Comparison of ENCODE assay signal across 10 cellular contexts in genomic region chr14:52380294-52380693, GRCh38.
A peak's percentile ranks its signal among the peaks of the same experiment; 100 is the strongest.
DNase-seq lines count a peak whose midpoint lies in the region; ATAC-seq, FAIRE-seq and TF ChIP-seq lines count a peak whose summit lies in the region.
"Had no signal": no experiment of that assay in that cellular context is flagged by ENCODE, and none has a peak within 500 bp of the region (broad histone marks: within the 10 kb centered on the region; RNA-seq: fewer than 3 reads in every experiment).

No MANE protein-coding gene starts in this region.

- H3K79me2 ChIP-seq in GM12878 (ENCODE audit: control insufficient read depth, insufficient read depth, low read length) (no peaks in the 10 kb centered on the region), MM.1S (ENCODE audit: low read length) (no peaks in the 10 kb centered on the region)

- no peaks in the 10 kb centered on the region; the same call in 2 of the 3 replicates for H3K9me3 ChIP-seq in GM12878 (replicated peaks; ENCODE audit: control insufficient read depth, insufficient read depth, low read length)
- H3K9me3 ChIP-seq in MM.1S (replicated peaks; ENCODE audit: insufficient read depth, low read length), result no peaks in the 10 kb centered on the region
- H3K9me3 ChIP-seq in effector memory CD4-positive, alpha-beta T cell (ENCODE audit: control insufficient read depth, low read length), result no peaks in the 10 kb centered on the region
- no peaks in the 10 kb centered on the region for H3K9me3 ChIP-seq in prostate gland
- H3K9me3 ChIP-seq: uterus had no signal

- peak; percentile 93 for ATAC-seq in GM19397 (IDR thresholded peaks at IDR 0.05; ENCODE audit: unreplicated experiment)
- peak; percentile 100 for ATAC-seq in HG03066 (IDR thresholded peaks at IDR 0.05; ENCODE audit: low read depth, unreplicated experiment)
- ATAC-seq in GM12878, result peak; percentile 97

- POLR2A ChIA-PET in GM12878 (lab: Charles Lee), result no interaction called here

- no peaks in the 10 kb centered on the region; a peak in 1 of 4 replicates for H3K27me3 ChIP-seq in GM12878 (replicated peaks in 1 of 2; ENCODE audit: control insufficient read depth in 2 of 2, insufficient read depth in 2 of 2, low read length in 1 of 2)
- no peaks in the 10 kb centered on the region for H3K27me3 ChIP-seq in MM.1S (replicated peaks; ENCODE audit: insufficient read depth, low read length)
- no peaks in the 10 kb centered on the region for H3K27me3 ChIP-seq in effector memory CD4-positive, alpha-beta T cell (replicated peaks; ENCODE audit: control insufficient read depth, insufficient read depth, low read length, poor library complexity, severe bottlenecking)
- H3K27me3 ChIP-seq in prostate gland (replicated peaks; ENCODE audit: insufficient read depth), result no peaks in the 10 kb centered on the region
- H3K27me3 ChIP-seq: uterus had no signal

- SMC1A ChIA-PET in GM12878 (lab: Charles Lee; ENCODE audit: uncharacterized antibody, unreplicated experiment), result no interaction called here

- in situ Hi-C loops in GM12878 (cut with MboI), result no loop called here

- TF ChIP-seq RAD21 in GM12878 (IDR thresholded peaks at IDR 0.05; ENCODE audit: insufficient read depth, low read depth, low read length), result no peak

- H3K4me3 ChIP-seq in GM12878, result no peak overlapping the region
- H3K4me3 ChIP-seq in MM.1S (ENCODE audit: low read length), result no peak overlapping the region
- H3K4me3 ChIP-seq in effector memory CD4-positive, alpha-beta T cell (ENCODE audit: insufficient read depth, low read depth, low read length, poor library complexity, severe bottlenecking), result no peak overlapping the region
- no peak overlapping the region for H3K4me3 ChIP-seq in prostate gland
- H3K4me3 ChIP-seq: spleen, uterus had no signal

- RAD21 ChIA-PET in GM12878 (lab: Charles Lee; ENCODE audit: unreplicated experiment), result no interaction called here

- no TSS peak for BruUV-seq in GM12878 (replicated peaks; lab: Mats Ljungman, UMichigan)

- H3K4me1 ChIP-seq in GM12878 (ENCODE audit: control insufficient read depth, insufficient read depth, low read length) (no peaks in the 10 kb centered on the region; the same call in 1 of the 2 replicates), MM.1S (ENCODE audit: low read length) (no peaks in the 10 kb centered on the region), prostate gland (replicated peaks) (no peaks in the 10 kb centered on the region)
- no peaks in the 10 kb centered on the region for H3K4me1 ChIP-seq in effector memory CD4-positive, alpha-beta T cell (ENCODE audit: control insufficient read depth, insufficient read depth, low read length, poor library complexity, severe bottlenecking)
- H3K4me1 ChIP-seq: spleen, uterus had no signal

- FAIRE-seq in GM12878 (lab: Jason Lieb, UNC), result no peak

- H3K36me3 ChIP-seq in GM12878 (ENCODE audit: control insufficient read depth in 2 of 2, insufficient read depth in 2 of 2, low read length in 1 of 2) (no peaks in the 10 kb centered on the region), MM.1S (replicated peaks; ENCODE audit: insufficient read depth, low read length) (no peaks in the 10 kb centered on the region), prostate gland (no peaks in the 10 kb centered on the region)
- no peaks in the 10 kb centered on the region for H3K36me3 ChIP-seq in effector memory CD4-positive, alpha-beta T cell (ENCODE audit: control insufficient read depth, insufficient read depth, low read length)
- H3K36me3 ChIP-seq: spleen, uterus had no signal

- no peaks in the 10 kb centered on the region for H3K9me2 ChIP-seq in MM.1S (replicated peaks; ENCODE audit: insufficient read depth, low read length)

- no peaks in the 10 kb centered on the region for H4K20me1 ChIP-seq in GM12878 (ENCODE audit: control insufficient read depth, insufficient read depth)
- no peaks in the 10 kb centered on the region for H4K20me1 ChIP-seq in MM.1S (ENCODE audit: insufficient read depth, low read length)

- TF ChIP-seq CTCF in GM12878 (IDR thresholded peaks at IDR 0.05 in 2 of 3, conservative IDR thresholded peaks at IDR 0.05 in 1 of 3; ENCODE audit: control insufficient read depth in 2 of 3, extremely low read depth in 1 of 3, insufficient read depth in 1 of 3, low read depth in 3 of 3, low read length in 3 of 3) (no peak), MM.1S (IDR thresholded peaks at IDR 0.05; ENCODE audit: low read length) (no peak), prostate gland (IDR thresholded peaks at IDR 0.05) (no peak)

- CTCF ChIA-PET in GM12878 (lab: Yijun Ruan, JAX), result interaction anchor here (1.0 kb wide), 1 partner anchor 43 kb away, joined by 3 read pairs; no protein-coding TSS in a partner anchor

- intact Hi-C loops in GM12878 (cut with micrococcal nuclease; ENCODE audit: unreplicated experiment), result loop anchor here (5.0 kb wide), 1 partner anchor 53 kb away; no protein-coding TSS in a partner anchor
- intact Hi-C loops in prostate gland (cut with DNase I), result no loop called here

- no peaks in the 10 kb centered on the region for H3F3A ChIP-seq in MM.1S (ENCODE audit: insufficient read depth, low read length)

- H3K9ac ChIP-seq in GM12878 (ENCODE audit: control insufficient read depth, insufficient read depth, low read length), result no peak overlapping the region
- no peak overlapping the region for H3K9ac ChIP-seq in MM.1S (ENCODE audit: low read length)

- no peak for TF ChIP-seq POLR2A in GM12878 (IDR thresholded peaks at IDR 0.05; ENCODE audit: low read depth, low read length)
- no peak for TF ChIP-seq POLR2A in prostate gland (IDR thresholded peaks at IDR 0.05)

- H3K27ac ChIP-seq in GM12878 (ENCODE audit: control insufficient read depth, insufficient read depth) (no peak overlapping the region), MM.1S (ENCODE audit: low read length) (no peak overlapping the region), prostate gland (no peak overlapping the region)
- H3K27ac ChIP-seq in effector memory CD4-positive, alpha-beta T cell (ENCODE audit: insufficient read depth, low read length, poor library complexity, severe bottlenecking), result no peak overlapping the region
- H3K27ac ChIP-seq: spleen, uterus had no signal

- DNase-seq in EL, result peak; percentile 51
- peak; percentile 25 for DNase-seq in GM12878 (ENCODE audit: low read depth, low spot score)
- no peak for DNase-seq in MM.1S
- no peak for DNase-seq in effector memory CD4-positive, alpha-beta T cell
- no peak for DNase-seq in prostate gland (ENCODE audit: low spot score)
- no peak for DNase-seq in activated gamma-delta T cell treated with Interleukin-2 at 50 U/mL for 16 hours
- DNase-seq: spleen, uterus had no signal

- TF ChIP-seq EP300 in GM12878 (IDR thresholded peaks at IDR 0.05; ENCODE audit: borderline replicate concordance in 1 of 2, control insufficient read depth in 1 of 2, low read depth in 2 of 2, low read length in 2 of 2), result no peak

- H3K4me2 ChIP-seq in GM12878 (ENCODE audit: control insufficient read depth, insufficient read depth), result no peak overlapping the region
- no peak overlapping the region for H3K4me2 ChIP-seq in MM.1S (ENCODE audit: low read depth, low read length)

- H2AFZ ChIP-seq in GM12878 (ENCODE audit: control insufficient read depth, low read depth, low read length), result no peak overlapping the region
- no peak overlapping the region for H2AFZ ChIP-seq in MM.1S (ENCODE audit: low read length)

TF ChIP-seq in GM12878, 131 proteins besides CTCF, POLR2A, EP300 and RAD21 (continues in another document):
- TF ChIP-seq, protein P1, sequence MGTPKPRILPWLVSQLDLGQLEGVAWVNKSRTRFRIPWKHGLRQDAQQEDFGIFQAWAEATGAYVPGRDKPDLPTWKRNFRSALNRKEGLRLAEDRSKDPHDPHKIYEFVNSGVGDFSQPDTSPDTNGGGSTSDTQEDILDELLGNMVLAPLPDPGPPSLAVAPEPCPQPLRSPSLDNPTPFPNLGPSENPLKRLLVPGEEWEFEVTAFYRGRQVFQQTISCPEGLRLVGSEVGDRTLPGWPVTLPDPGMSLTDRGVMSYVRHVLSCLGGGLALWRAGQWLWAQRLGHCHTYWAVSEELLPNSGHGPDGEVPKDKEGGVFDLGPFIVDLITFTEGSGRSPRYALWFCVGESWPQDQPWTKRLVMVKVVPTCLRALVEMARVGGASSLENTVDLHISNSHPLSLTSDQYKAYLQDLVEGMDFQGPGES (IDR thresholded peaks at IDR 0.05), result no peak
- TF ChIP-seq ZNF687 (IDR thresholded peaks at IDR 0.05) (no peak), DPF2 (IDR thresholded peaks at IDR 0.05) (peak; percentile 64)
- TF ChIP-seq, protein P2, sequence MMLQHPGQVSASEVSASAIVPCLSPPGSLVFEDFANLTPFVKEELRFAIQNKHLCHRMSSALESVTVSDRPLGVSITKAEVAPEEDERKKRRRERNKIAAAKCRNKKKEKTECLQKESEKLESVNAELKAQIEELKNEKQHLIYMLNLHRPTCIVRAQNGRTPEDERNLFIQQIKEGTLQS (IDR thresholded peaks at IDR 0.05; ENCODE audit: borderline replicate concordance, extremely low read depth, low read depth, low read length), result no peak

Comparison
In these comparisons a context has a peak if more than half of its experiments do, and no peak if none do; other contexts are left out.
1. DNase-seq: peak in EL (single experiment) and GM12878 (single experiment); none in MM.1S (single experiment), effector memory CD4-positive, alpha-beta T cell (0 of 3), prostate gland (single experiment) and activated gamma-delta T cell treated with Interleukin-2 at 50 U/mL for 16 hours (single experiment).
2. Peak in every context shown above with its lines, with median percentiles within 50 percentile points of each other: ATAC-seq.